8 cellular contexts compared by ENCODE assay signal in genomic region chr9:91359734-91360470, GRCh38. TPM values are rescaled to one million over a fixed set of nuclear protein-coding genes. Genes with fewer than 3 reads are reported as not detected.
DNase-seq lines count a peak whose midpoint lies in the region; ATAC-seq lines count a peak whose summit lies in the region.

No MANE protein-coding gene starts in this region.

- peak overlapping the region; percentile 88 for H3K4me3 ChIP-seq in HAP-1
- peak overlapping the region; percentile 78 for H3K4me3 ChIP-seq in skeletal muscle cell (ENCODE audit: low read depth, low read length)

- DNase-seq in HAP-1 (ENCODE audit: low spot score in 2 of 2) (no peak), T-cell (no peak), fibroblast of gingiva (ENCODE audit: low read depth) (peak; percentile 2), skeletal muscle cell (ENCODE audit: low read depth) (no peak), NCI-H2196 treated with DMSO at 0.1 percent for 48 hours (lab: John Stamatoyannopoulos, UW; ENCODE audit: unreplicated experiment) (no peak), NCI-H187 (lab: John Stamatoyannopoulos, UW) (no peak)

- H3K27me3 Mint-ChIP-seq in T-cell, result no peaks in the 10 kb centered on the region

- no peaks in the 10 kb centered on the region for H3K9me3 Mint-ChIP-seq in T-cell

- ATAC-seq in T-cell (replicated peaks in 1 of 4) (no peak), GM18502 (IDR thresholded peaks at IDR 0.05; ENCODE audit: poor library complexity, unreplicated experiment) (no peak), HG02973 (IDR thresholded peaks at IDR 0.05; ENCODE audit: unreplicated experiment) (no peak)

- peaks cover 13% of the 10 kb centered on the region for H3K36me3 ChIP-seq in HAP-1 (replicated peaks)

- in situ Hi-C loops in HAP-1 (cut with MboI; ENCODE audit: low sequenced_read_pairs), result no loop called here

- H3K27me3 ChIP-seq in HAP-1 (ENCODE audit: low read depth), result no peaks in the 10 kb centered on the region

- H3K27ac Mint-ChIP-seq in T-cell, result peak overlapping the region in 1 of 2 donors; percentile 92

- POLR2A ChIA-PET in T-cell (lab: Charles Lee), result interaction anchor here in 1 of 2 donors (0.5 kb wide), 1 partner anchor 36 kb away, joined by 7 read pairs; no protein-coding TSS in a partner anchor

- CTCF ChIA-PET in T-cell (lab: Charles Lee), result interaction anchor here (0.5 to 1.0 kb wide), 4 partner anchors 29 to 1212 kb away, joined by 3 to 8 read pairs (median 4); no protein-coding TSS in a partner anchor

- H3K4me1 ChIP-seq in HAP-1, result peaks cover 9% of the 10 kb centered on the region

- H3K36me3 Mint-ChIP-seq in T-cell, result peaks cover 30% of the 10 kb centered on the region

- H3K4me3 Mint-ChIP-seq in T-cell, result peak overlapping the region; percentile 89 to 98 (median 92)

- H3K9me3 ChIP-seq in HAP-1, result peaks cover 5% of the 10 kb centered on the region; the same call in 1 of the 2 replicates

- H3K4me1 Mint-ChIP-seq in T-cell, result peaks cover 54 to 58% (median 55%) of the 10 kb centered on the region in 3 donors

RNA-seq across cellular contexts. Expression of gene AUH, which starts 1.8 kb away (rescaled TPM):
- 10 to 100 TPM; 17.2 to 24.6 (median 21.6) TPM for total RNA-seq in T-cell
